In genomic region chr3:50341996-50342732, GRCh38 we compare ENCODE assay signal across 1 cellular context.
TF ChIP-seq lines count a peak whose summit lies in the region.

No MANE protein-coding gene starts in this region.

TF ChIP-seq in HCT116, 20 proteins besides CTCF, POLR2A, EP300 and RAD21 (continued from another document):
- TF ChIP-seq REST (IDR thresholded peaks at IDR 0.05; ENCODE audit: low read depth) (no peak), ATF3 (IDR thresholded peaks at IDR 0.05) (no peak), JUND (IDR thresholded peaks at IDR 0.05) (no peak), ZNF274 (IDR thresholded peaks at IDR 0.05; ENCODE audit: low read depth, low read length) (no peak), SP1 (IDR thresholded peaks at IDR 0.05; ENCODE audit: low read depth) (no peak), ZFX (IDR thresholded peaks at IDR 0.05) (no peak), EGR1 (IDR thresholded peaks at IDR 0.05; ENCODE audit: low read depth) (no peak), FOSL1 (IDR thresholded peaks at IDR 0.05; ENCODE audit: low read depth) (no peak), TCF7L2 (IDR thresholded peaks at IDR 0.05; ENCODE audit: borderline replicate concordance, extremely low read depth, insufficient read depth, insufficient read length) (no peak), MAX (IDR thresholded peaks at IDR 0.05) (no peak), CBX3 (IDR thresholded peaks at IDR 0.05; ENCODE audit: low read depth) (no peak)
